ENCODE assay signal across 10 cellular contexts in genomic region chr15:90982135-90982534, GRCh38. TPM values are rescaled to one million over a fixed set of nuclear protein-coding genes. Genes with fewer than 3 reads are reported as not detected.
DNase-seq lines count a peak whose midpoint lies in the region; ATAC-seq, FAIRE-seq and TF ChIP-seq lines count a peak whose summit lies in the region.
"Had no signal": no experiment of that assay in that cellular context is flagged by ENCODE, and none has a peak within 500 bp of the region (broad histone marks: within the 10 kb centered on the region; RNA-seq: fewer than 3 reads in every experiment).

No MANE protein-coding gene starts in this region.

- H3K36me3 ChIP-seq in bronchial epithelial cell (ENCODE audit: control insufficient read depth, insufficient read depth, low read length), result no peaks in the 10 kb centered on the region
- H3K36me3 ChIP-seq: upper lobe of left lung had no signal

- no peaks in the 10 kb centered on the region for H3K27me3 ChIP-seq in bronchial epithelial cell (ENCODE audit: control insufficient read depth, insufficient read depth, low read length)
- H3K27me3 ChIP-seq: upper lobe of left lung had no signal

- H3K4me3 ChIP-seq in bronchial epithelial cell (ENCODE audit: low read depth, low read length), result no peak overlapping the region
- H3K4me3 ChIP-seq: upper lobe of left lung had no signal

- TF ChIP-seq CTCF in bronchial epithelial cell (IDR thresholded peaks at IDR 0.05; ENCODE audit: insufficient read depth, low read length, severe bottlenecking), result no peak

- peak; percentile 55 for DNase-seq in ELR (ENCODE audit: low read depth)
- peak; percentile 84 for DNase-seq in bronchial epithelial cell (ENCODE audit: low read depth)
- no peak for DNase-seq in midbrain (lab: John Stamatoyannopoulos, UW)
- DNase-seq in NCI-H510A (lab: John Stamatoyannopoulos, UW), result no peak
- DNase-seq in inferior parietal cortex (ENCODE audit: extremely low spot score), result no peak
- DNase-seq in activated CD8-positive, alpha-beta memory T cell treated with anti-CD3 and anti-CD28 coated beads, Interleukin-2, amount 50 U/mL, for 4 hours, result no peak
- DNase-seq: DMS79 treated with DMSO at 0.1 percent for 48 hours, upper lobe of left lung had no signal

- FAIRE-seq in bronchial epithelial cell (lab: Jason Lieb, UNC), result no peak

- ATAC-seq in GM19468 (IDR thresholded peaks at IDR 0.05; ENCODE audit: extremely low read depth, unreplicated experiment) (peak; percentile 36), HG03442 (IDR thresholded peaks at IDR 0.05; ENCODE audit: unreplicated experiment) (peak; percentile 35)

RNA-seq across cellular contexts. Expression of gene PRC1, which starts 12.2 kb away (rescaled TPM):
- 6.1 and 14.8 TPM in 2 replicates for total RNA-seq in bronchial epithelial cell

RNA-seq across cellular contexts. Expression of gene RCCD1, which starts 27.5 kb away (rescaled TPM):
- total RNA-seq in bronchial epithelial cell, result 11.6 and 12.9 TPM in 2 replicates

RNA-seq across cellular contexts. Expression of gene VPS33B, which starts 40.3 kb away (rescaled TPM):
- total RNA-seq in bronchial epithelial cell, result 10.5 and 12.2 TPM in 2 replicates

RNA-seq across cellular contexts. Expression of gene UNC45A, which starts 47.0 kb away (rescaled TPM):
- total RNA-seq in bronchial epithelial cell, result 64.8 and 105 TPM in 2 replicates

RNA-seq across cellular contexts. Expression of gene HDDC3, which starts 49.8 kb away (rescaled TPM):
- total RNA-seq in bronchial epithelial cell, result 28.5 and 37.6 TPM in 2 replicates

Comparison
In these comparisons a context has a peak if more than half of its experiments do, and no peak if none do; other contexts are left out.
1. DNase-seq: peak in ELR (single experiment) and bronchial epithelial cell (single experiment); none in midbrain (single experiment), NCI-H510A (single experiment), inferior parietal cortex (single experiment) and activated CD8-positive, alpha-beta memory T cell treated with anti-CD3 and anti-CD28 coated beads, Interleukin-2, amount 50 U/mL, for 4 hours (single experiment).